ENCODE assay signal across 27 cellular contexts in the genomic region with DNA sequence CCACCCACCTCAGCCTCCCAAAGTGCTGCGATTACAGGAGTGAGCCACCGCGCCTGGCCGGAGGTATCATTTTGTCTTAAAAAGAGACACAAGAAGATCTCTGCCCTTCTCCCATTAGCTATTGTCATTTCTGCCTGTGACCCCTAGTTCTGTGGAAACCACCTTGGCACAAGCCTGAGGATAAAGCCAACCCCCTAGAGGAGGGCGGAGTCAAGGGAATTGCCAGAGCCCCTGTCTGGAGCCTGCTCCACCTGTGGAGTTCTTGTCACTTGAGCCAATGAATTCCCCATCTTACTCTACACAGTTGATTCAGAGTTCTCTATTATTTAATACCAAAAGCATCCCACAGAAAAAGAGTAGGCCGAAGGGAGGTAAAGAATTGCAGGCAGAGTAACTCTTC. TPM values are rescaled to one million over a fixed set of nuclear protein-coding genes. Genes with fewer than 3 reads are reported as not detected.
"Had no signal": no experiment of that assay in that cellular context is flagged by ENCODE, and none has a peak within 500 bp of the region (broad histone marks: within the 10 kb centered on the region; RNA-seq: fewer than 3 reads in every experiment).

No MANE protein-coding gene starts in this region.

- H3K27ac ChIP-seq: brain microvascular endothelial cell, SJSA1 had no signal

- DNase-seq: activated CD4-positive, alpha-beta memory T cell treated with anti-CD3 and anti-CD28 coated beads for 36 hours; activated CD4-positive, alpha-beta T cell treated with anti-CD3 and anti-CD28 coated beads, Interleukin-2, amount 10 ng/mL, durations not matched to agents 7 days and 5 days; activated CD4-positive, CD25-positive, alpha-beta regulatory T cell; activated gamma-delta T cell treated with Interleukin-2 at 50 U/mL for 16 hours; activated T-cell treated with anti-CD3 and anti-CD28 coated beads for 4 hours; activated T-cell treated with anti-CD3 and anti-CD28 coated beads, Interleukin-2, amount 50 U/mL, for 48 hours; brain microvascular endothelial cell; cerebellar nuclear complex; NCI-H1048; NCI-H146; NCI-H187 treated with DMSO at 0.1 percent for 48 hours; NCI-H2081 treated with DMSO at 0.1 percent for 48 hours; NCI-H446; NCI-H524; OCI-M1; RPMI8226; SHP77; SW 1271; T-helper 9 cell had no signal

- ATAC-seq: Panc1, SK-N-SH treated with all-trans-retinoic acid at 6 μM for 48 hours had no signal

- H3K4me3 ChIP-seq: SJSA1 had no signal

- H3K27me3 Mint-ChIP-seq: activated CD4-positive, alpha-beta memory T cell treated with anti-CD3 and anti-CD28 coated beads for 36 hours; activated CD4-positive, alpha-beta T cell treated with anti-CD3 and anti-CD28 coated beads, Interleukin-2, amount 10 ng/mL, durations not matched to agents 7 days and 5 days; activated naive CD4-positive, alpha-beta T cell treated with anti-CD3 and anti-CD28 coated beads, Interleukin-2, amount 50 U/mL, for 24 hours had no signal

- H3K4me3 Mint-ChIP-seq: activated CD4-positive, alpha-beta memory T cell treated with anti-CD3 and anti-CD28 coated beads for 36 hours; activated CD4-positive, alpha-beta T cell treated with anti-CD3 and anti-CD28 coated beads, Interleukin-2, amount 10 ng/mL, durations not matched to agents 7 days and 5 days; activated naive CD4-positive, alpha-beta T cell treated with anti-CD3 and anti-CD28 coated beads, Interleukin-2, amount 50 U/mL, for 24 hours; T-helper 1 cell treated with Interleukin-12 subunit alpha and Interleukin-12 subunit beta and Interleukin-4 antibody, amounts not matched to agents 30 μg/mL and 1 μg/mL, for 36 hours had no signal

- H3K9me3 ChIP-seq: SJSA1 had no signal

- H3K36me3 Mint-ChIP-seq: activated CD4-positive, alpha-beta memory T cell treated with anti-CD3 and anti-CD28 coated beads for 36 hours; activated naive CD4-positive, alpha-beta T cell treated with anti-CD3 and anti-CD28 coated beads, Interleukin-2, amount 50 U/mL, for 24 hours had no signal

- H3K27me3 ChIP-seq: brain microvascular endothelial cell, SJSA1 had no signal

- H3K9me3 Mint-ChIP-seq: activated CD4-positive, alpha-beta memory T cell treated with anti-CD3 and anti-CD28 coated beads for 36 hours; activated naive CD4-positive, alpha-beta T cell treated with anti-CD3 and anti-CD28 coated beads, Interleukin-2, amount 50 U/mL, for 24 hours; activated T-helper 2 cell treated with anti-CD3 and anti-CD28 coated beads, Interferon-gamma antibody, Interleukin-2, Interleukin-4, amounts not matched to agents 10 μg/mL and 5 μg/mL and 100 μg/mL, durations not matched to agents 14 hours and 24 hours and 36 hours; T-helper 1 cell treated with Interleukin-12 subunit alpha and Interleukin-12 subunit beta and Interleukin-4 antibody, amounts not matched to agents 30 μg/mL and 1 μg/mL, for 36 hours had no signal

- H3K27ac Mint-ChIP-seq: activated CD4-positive, alpha-beta memory T cell treated with anti-CD3 and anti-CD28 coated beads for 36 hours; activated CD4-positive, alpha-beta T cell treated with anti-CD3 and anti-CD28 coated beads, Interleukin-2, amount 10 ng/mL, durations not matched to agents 7 days and 5 days; activated naive CD4-positive, alpha-beta T cell treated with anti-CD3 and anti-CD28 coated beads, Interleukin-2, amount 50 U/mL, for 24 hours; activated T-helper 2 cell treated with anti-CD3 and anti-CD28 coated beads, Interferon-gamma antibody, Interleukin-2, Interleukin-4, amounts not matched to agents 10 μg/mL and 5 μg/mL and 100 μg/mL, durations not matched to agents 14 hours and 24 hours and 36 hours; T-helper 1 cell treated with Interleukin-12 subunit alpha and Interleukin-12 subunit beta and Interleukin-4 antibody, amounts not matched to agents 30 μg/mL and 1 μg/mL, for 36 hours had no signal

- H3K36me3 ChIP-seq: brain microvascular endothelial cell, SJSA1 had no signal

- H3K4me1 ChIP-seq: SJSA1 had no signal

RNA-seq across cellular contexts. Expression of gene KLHL6, which starts 34.9 kb away (rescaled TPM):
- total RNA-seq: LHCN-M2, M059J, SJSA1 had no signal
